ENCODE assay signal across 8 cellular contexts in genomic region chr2:70304501-70304900, GRCh38. TPM values are rescaled to one million over a fixed set of nuclear protein-coding genes. Genes with fewer than 3 reads are reported as not detected.
DNase-seq lines count a peak whose midpoint lies in the region; ATAC-seq and TF ChIP-seq lines count a peak whose summit lies in the region.
"Had no signal": no experiment of that assay in that cellular context is flagged by ENCODE, and none has a peak within 500 bp of the region (broad histone marks: within the 10 kb centered on the region; RNA-seq: fewer than 3 reads in every experiment).

No MANE protein-coding gene starts in this region.

- TF ChIP-seq CTCF in OCI-LY3 (IDR thresholded peaks at IDR 0.05; ENCODE audit: low read depth, low read length) (no peak), lower lobe of right lung (IDR thresholded peaks at IDR 0.05) (no peak), suprapubic skin (IDR thresholded peaks at IDR 0.05) (no peak)

- H3K27ac ChIP-seq in OCI-LY3 (ENCODE audit: low read length) = no peak overlapping the region
- peak overlapping the region; percentile 39 for H3K27ac ChIP-seq in lower lobe of right lung
- H3K27ac ChIP-seq in suprapubic skin = no peak overlapping the region

- H3K9ac ChIP-seq in OCI-LY3 (ENCODE audit: low read length) = no peak overlapping the region

- H3K36me3 ChIP-seq in OCI-LY3 (replicated peaks; ENCODE audit: low read depth, low read length) (peaks cover 4% of the 10 kb centered on the region), lower lobe of right lung (peaks cover 9% of the 10 kb centered on the region), suprapubic skin (peaks cover 5% of the 10 kb centered on the region)

- no peak overlapping the region for H3K4me2 ChIP-seq in OCI-LY3 (ENCODE audit: low read length)

- no peaks in the 10 kb centered on the region for H4K20me1 ChIP-seq in OCI-LY3 (ENCODE audit: insufficient read depth, low read length)

- no peak for TF ChIP-seq POLR2A in suprapubic skin (IDR thresholded peaks at IDR 0.05)

- H2AFZ ChIP-seq in OCI-LY3 (ENCODE audit: low read depth, low read length) = peak overlapping the region; percentile 55; the same call in 1 of the 2 replicates

- peak in 1 of 2 donors; percentile 20 for ATAC-seq in lower lobe of right lung

- no peaks in the 10 kb centered on the region for H3K27me3 ChIP-seq in OCI-LY3 (ENCODE audit: low read depth, low read length)
- H3K27me3 ChIP-seq in lower lobe of right lung (ENCODE audit: low read depth) = no peaks in the 10 kb centered on the region
- no peaks in the 10 kb centered on the region for H3K27me3 ChIP-seq in suprapubic skin

- WGBS in suprapubic skin = 47% methylated on average over 4 of the region's 4 CpGs

- H3K9me3 ChIP-seq in OCI-LY3 (ENCODE audit: insufficient read depth, low read length) = no peaks in the 10 kb centered on the region
- H3K9me3 ChIP-seq in lower lobe of right lung = no peaks in the 10 kb centered on the region
- no peaks in the 10 kb centered on the region for H3K9me3 ChIP-seq in suprapubic skin

- DNase-seq in ELF-1 (ENCODE audit: low read depth, low spot score) (peak; percentile 19), NCI-H187 (lab: John Stamatoyannopoulos, UW) (peak; percentile 89), lower lobe of right lung (no peak), islet precursor cell (no peak), suprapubic skin (ENCODE audit: low spot score in 2 of 2) (no peak)
- no peak for DNase-seq in activated naive CD4-positive, alpha-beta T cell treated with anti-CD3 and anti-CD28 coated beads, Interleukin-2, amount 50 U/mL, for 16 hours
- DNase-seq: right cardiac atrium had no signal

- no peak for TF ChIP-seq EP300 in suprapubic skin (IDR thresholded peaks at IDR 0.05)

- H3K4me3 ChIP-seq in OCI-LY3 (ENCODE audit: low read length) (no peak overlapping the region), lower lobe of right lung (no peak overlapping the region), suprapubic skin (no peak overlapping the region)

- peaks cover 7% of the 10 kb centered on the region for H3K4me1 ChIP-seq in OCI-LY3 (ENCODE audit: low read length)
- peaks cover 18% of the 10 kb centered on the region for H3K4me1 ChIP-seq in lower lobe of right lung
- H3K4me1 ChIP-seq in suprapubic skin = peaks cover 12% of the 10 kb centered on the region

- H3K79me2 ChIP-seq in OCI-LY3 (ENCODE audit: low read length) = peaks cover 19% of the 10 kb centered on the region

- intact Hi-C loops in lower lobe of right lung (cut with DNase I) = loop anchor here (10.0 kb wide), 1 partner anchor 310 kb away; no protein-coding TSS in a partner anchor

RNA-seq across cellular contexts. Expression of gene FAM136A, which starts 2.6 kb away (rescaled TPM):
- total RNA-seq in lower lobe of right lung = 19.5 TPM
- total RNA-seq in suprapubic skin = 10 to 100 TPM; 20.8 to 30.9 (median 26.4) TPM

RNA-seq across cellular contexts. Expression of gene SNRPG, which starts 11.0 kb away (rescaled TPM):
- 107 TPM for total RNA-seq in lower lobe of right lung
- total RNA-seq in suprapubic skin = 10 to 100 TPM; 47.3 to 63.1 (median 55.7) TPM

RNA-seq across cellular contexts. Expression of gene PCYOX1, which starts 46.6 kb away (rescaled TPM):
- total RNA-seq in lower lobe of right lung (120 TPM), suprapubic skin (10 to 100 TPM; 34.4 to 57.2 (median 48.1) TPM)

RNA-seq across cellular contexts. Expression of gene TIA1, which starts 56.1 kb away (rescaled TPM):
- total RNA-seq in lower lobe of right lung (118 TPM), suprapubic skin (100 to 1,000 TPM in 1 of 4 donors, 10 to 100 TPM in 3; 31.2 to 115 (median 58.0) TPM)

Comparison
In these comparisons a context has a peak if more than half of its experiments do, and no peak if none do; other contexts are left out.
1. DNase-seq: peak in ELF-1 (single experiment) and NCI-H187 (2 of 2); none in lower lobe of right lung (single experiment), islet precursor cell (single experiment), activated naive CD4-positive, alpha-beta T cell treated with anti-CD3 and anti-CD28 coated beads, Interleukin-2, amount 50 U/mL, for 16 hours (single experiment) and suprapubic skin (0 of 2).